ENCODE assay signal across 9 cellular contexts in the genomic region with DNA sequence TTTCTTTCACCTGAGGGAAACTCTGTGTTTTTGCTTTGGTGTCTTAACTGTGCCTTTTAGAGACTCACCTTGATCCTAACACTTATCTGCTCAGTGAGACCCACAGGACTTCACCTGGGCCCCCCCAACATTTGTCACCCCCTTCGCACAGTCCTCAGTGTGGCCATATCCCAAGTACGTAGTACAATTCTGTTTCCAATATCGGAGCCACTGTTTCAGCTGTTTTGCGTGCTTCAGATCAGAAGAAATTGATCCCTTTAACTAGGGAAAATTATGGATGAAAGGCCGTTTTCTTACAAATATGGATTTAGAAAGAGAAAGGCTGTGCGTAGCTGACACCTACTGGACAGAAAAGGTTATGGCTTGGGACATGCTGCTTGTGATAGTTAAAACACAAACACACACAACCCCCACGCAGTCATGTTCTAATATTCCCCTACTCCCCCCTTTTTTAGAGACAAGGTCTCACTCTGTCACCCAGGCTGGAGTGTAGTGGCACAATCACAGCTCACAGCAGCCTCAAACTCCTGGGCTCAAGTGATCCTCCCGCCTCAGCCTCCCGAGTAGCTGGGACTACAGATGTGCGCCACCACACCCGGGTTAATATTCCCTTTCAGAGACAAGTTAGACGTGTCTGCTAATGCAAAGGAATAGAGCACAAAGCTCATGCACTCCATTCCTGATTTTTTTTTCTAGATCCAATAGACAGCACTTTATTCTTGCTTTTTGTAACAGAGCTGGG.
A peak's percentile ranks its signal among the peaks of the same experiment; 100 is the strongest.
DNase-seq lines count a peak whose midpoint lies in the region; FAIRE-seq lines count a peak whose summit lies in the region.
"Had no signal": no experiment of that assay in that cellular context is flagged by ENCODE, and none has a peak within 500 bp of the region (broad histone marks: within the 10 kb centered on the region; RNA-seq: fewer than 3 reads in every experiment).

No MANE protein-coding gene starts in this region.

- H3K27me3 ChIP-seq in endocrine pancreas (ENCODE audit: control insufficient read depth, insufficient read depth, low read length): no peaks in the 10 kb centered on the region

- no peak overlapping the region for H3K4me3 Mint-ChIP-seq in T-helper 2 cell treated with Interferon-gamma antibody and Interleukin-4, amounts not matched to agents 5 μg/mL and 100 μg/mL, for 36 hours

- H3K4me3 ChIP-seq in endocrine pancreas (ENCODE audit: control insufficient read depth, insufficient read depth, low read length): no peak overlapping the region

- H3K36me3 Mint-ChIP-seq in T-helper 2 cell treated with Interferon-gamma antibody and Interleukin-4, amounts not matched to agents 5 μg/mL and 100 μg/mL, for 36 hours (ENCODE audit: low read depth): no peaks in the 10 kb centered on the region

- no peak for FAIRE-seq in GM19239 (lab: Jason Lieb, UNC)
- FAIRE-seq: A204.1 had no signal

- peak overlapping the region; percentile 69 for H3K9ac ChIP-seq in endocrine pancreas (ENCODE audit: control insufficient read depth, insufficient read depth, low read length)

- no peaks in the 10 kb centered on the region for H3K36me3 ChIP-seq in endocrine pancreas (ENCODE audit: control insufficient read depth, insufficient read depth, low read length)

- peaks cover 9% of the 10 kb centered on the region for H3K27me3 Mint-ChIP-seq in T-helper 2 cell treated with Interferon-gamma antibody and Interleukin-4, amounts not matched to agents 5 μg/mL and 100 μg/mL, for 36 hours (ENCODE audit: low read depth)

- H3K27ac Mint-ChIP-seq in T-helper 2 cell treated with Interferon-gamma antibody and Interleukin-4, amounts not matched to agents 5 μg/mL and 100 μg/mL, for 36 hours: no peak overlapping the region

- in situ Hi-C loops in KBM-7 (cut with MboI; ENCODE audit: low pct_unique_long_range_greater_than_20kb, low sequenced_read_pairs): no loop called here

- no peaks in the 10 kb centered on the region for H3K4me1 Mint-ChIP-seq in T-helper 2 cell treated with Interferon-gamma antibody and Interleukin-4, amounts not matched to agents 5 μg/mL and 100 μg/mL, for 36 hours (ENCODE audit: low read depth)

- no peaks in the 10 kb centered on the region for H3K9me3 Mint-ChIP-seq in T-helper 2 cell treated with Interferon-gamma antibody and Interleukin-4, amounts not matched to agents 5 μg/mL and 100 μg/mL, for 36 hours

- H3K4me1 ChIP-seq in endocrine pancreas (ENCODE audit: control insufficient read depth, insufficient read depth, low read length): peaks cover 5% of the 10 kb centered on the region

- no peaks in the 10 kb centered on the region for H3K9me3 ChIP-seq in endocrine pancreas (ENCODE audit: control insufficient read depth, low read length)

- DNase-seq in DMS79 treated with DMSO at 0.1 percent for 48 hours (lab: John Stamatoyannopoulos, UW) (peak; percentile 50), DMS79 (lab: John Stamatoyannopoulos, UW) (no peak), KBM-7 (peak; percentile 75), RPMI8226 (peak; percentile 45), midbrain (lab: John Stamatoyannopoulos, UW) (peak; percentile 77), GM19239 (ENCODE audit: insufficient read length, low spot score) (no peak)
- DNase-seq in T-helper 2 cell treated with Interferon-gamma antibody and Interleukin-4, amounts not matched to agents 5 μg/mL and 100 μg/mL, for 36 hours (ENCODE audit: low spot score): no peak

Comparison
In these comparisons a context has a peak if more than half of its experiments do, and no peak if none do; other contexts are left out.
1. DNase-seq: peak in DMS79 treated with DMSO at 0.1 percent for 48 hours (single experiment), KBM-7 (single experiment), RPMI8226 (single experiment) and midbrain (single experiment); none in DMS79 (single experiment), T-helper 2 cell treated with Interferon-gamma antibody and Interleukin-4, amounts not matched to agents 5 μg/mL and 100 μg/mL, for 36 hours (single experiment) and GM19239 (single experiment).